1 cellular context compared by ENCODE assay signal in the genomic region with DNA sequence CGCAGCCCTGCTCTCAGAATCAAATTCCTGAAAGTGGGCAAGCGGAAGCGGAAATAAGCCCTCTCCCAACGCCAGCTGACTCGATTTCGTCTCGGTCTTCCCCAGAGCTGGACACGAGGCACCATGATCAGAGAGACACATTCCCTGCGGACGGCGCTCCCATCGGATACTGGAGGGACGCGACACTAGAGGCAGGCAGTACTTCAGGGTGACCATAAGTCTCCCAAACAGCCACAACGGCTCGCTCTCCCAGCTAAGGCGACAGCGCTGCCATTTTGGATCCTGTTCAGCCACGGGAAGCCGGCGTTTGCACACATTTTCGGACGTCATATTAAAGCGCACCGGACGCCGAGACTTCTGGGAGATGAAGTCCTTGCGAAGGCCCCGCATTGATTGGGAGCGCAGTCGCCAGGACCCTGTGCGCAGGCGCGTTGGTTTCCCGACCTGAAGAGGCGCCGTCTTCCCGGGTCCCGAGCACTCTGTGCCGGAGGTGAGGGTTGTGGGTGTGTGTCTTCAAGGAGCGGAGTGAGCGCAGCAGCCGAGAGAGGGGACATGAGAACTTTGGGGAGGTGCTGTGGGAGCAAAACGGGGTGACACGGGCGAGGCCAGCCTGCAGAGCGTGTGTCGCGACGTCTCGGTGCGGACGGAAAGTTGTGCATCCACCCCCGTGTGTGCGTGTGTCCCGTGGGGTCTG.
TF ChIP-seq lines count a peak whose summit lies in the region.

A gene (plus strand): TSS at position 439 of the 694 bp plus-strand sequence. CDS start 10,418 bp downstream, outside the sequence.

TF ChIP-seq in HepG2, 621 proteins besides CTCF, POLR2A, EP300 and RAD21 (continued from another document and continues in another):
- TF ChIP-seq, protein P1, sequence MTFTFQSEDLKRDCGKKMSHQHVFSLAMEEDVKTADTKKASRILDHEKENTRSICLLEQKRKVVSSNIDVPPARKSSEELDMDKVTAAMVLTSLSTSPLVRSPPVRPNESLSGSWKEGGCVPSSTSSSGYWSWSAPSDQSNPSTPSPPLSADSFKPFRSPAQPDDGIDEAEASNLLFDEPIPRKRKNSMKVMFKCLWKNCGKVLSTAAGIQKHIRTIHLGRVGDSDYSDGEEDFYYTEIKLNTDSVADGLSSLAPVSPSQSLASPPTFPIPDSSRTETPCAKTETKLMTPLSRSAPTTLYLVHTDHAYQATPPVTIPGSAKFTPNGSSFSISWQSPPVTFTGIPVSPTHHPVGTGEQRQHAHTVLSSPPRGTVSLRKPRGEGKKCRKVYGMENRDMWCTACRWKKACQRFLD (CRISPR knock-in tag; IDR thresholded peaks at IDR 0.05; ENCODE audit: borderline replicate concordance) = peak; percentile 68; the same call in 1 of the 2 replicates
- TF ChIP-seq ZNF12 (CRISPR knock-in tag; IDR thresholded peaks at IDR 0.05) (peak; percentile 13; the same call in 1 of the 2 replicates), ZIK1 (CRISPR knock-in tag; IDR thresholded peaks at IDR 0.05; ENCODE audit: borderline replicate concordance, low read depth) (peak; percentile 85; the same call in 1 of the 2 replicates), CBX5 (CRISPR knock-in tag; IDR thresholded peaks at IDR 0.05; ENCODE audit: borderline replicate concordance) (peak; percentile 73; the same call in 1 of the 2 replicates), ZNF564 (CRISPR knock-in tag; IDR thresholded peaks at IDR 0.05) (peak; percentile 77; the same call in 1 of the 2 replicates), ZNF263 (CRISPR knock-in tag; IDR thresholded peaks at IDR 0.05) (0 out of 2 replicates have a peak, but pooled peaks have one; percentile 37), ZNF780A (CRISPR knock-in tag; IDR thresholded peaks at IDR 0.05) (peak; percentile 87; the same call in 1 of the 2 replicates), ZNF292 (CRISPR knock-in tag; IDR thresholded peaks at IDR 0.05; ENCODE audit: borderline replicate concordance, low read depth) (peak; percentile 50; the same call in 1 of the 2 replicates), SRSF4 (IDR thresholded peaks at IDR 0.05; ENCODE audit: low read depth, low read length, poor library complexity, severe bottlenecking) (no peak), MIXL1 (CRISPR knock-in tag; IDR thresholded peaks at IDR 0.05) (peak; percentile 52; the same call in 1 of the 2 replicates), ZNF670 (CRISPR knock-in tag; IDR thresholded peaks at IDR 0.05; ENCODE audit: borderline replicate concordance) (peak; percentile 6), SP1 (IDR thresholded peaks at IDR 0.05) (no peak), SP1 (CRISPR knock-in tag; IDR thresholded peaks at IDR 0.05) (peak; percentile 62; the same call in 1 of the 2 replicates), ZNF615 (CRISPR knock-in tag; IDR thresholded peaks at IDR 0.05; ENCODE audit: borderline replicate concordance) (peak; percentile 0; the same call in 1 of the 2 replicates), GABPA (IDR thresholded peaks at IDR 0.05; ENCODE audit: low read depth, low read length) (peak; percentile 77), GABPA (CRISPR knock-in tag; IDR thresholded peaks at IDR 0.05; ENCODE audit: low read depth) (peak; percentile 96), TAF15 (IDR thresholded peaks at IDR 0.05; ENCODE audit: low read depth, low read length, poor library complexity, severe bottlenecking) (no peak), SAP130 (CRISPR knock-in tag; IDR thresholded peaks at IDR 0.05; ENCODE audit: low read depth) (peak; percentile 96), KLF9 (CRISPR knock-in tag; IDR thresholded peaks at IDR 0.05; ENCODE audit: low read depth) (peak; percentile 42; the same call in 1 of the 2 replicates), ZNF878 (CRISPR knock-in tag; IDR thresholded peaks at IDR 0.05) (no peak; the same call in 1 of the 2 replicates), ZNF124 (CRISPR knock-in tag; IDR thresholded peaks at IDR 0.05) (peak; percentile 73; the same call in 1 of the 2 replicates), SRY (CRISPR knock-in tag; IDR thresholded peaks at IDR 0.05) (peak; percentile 92; the same call in 1 of the 2 replicates), ZFP37 (CRISPR knock-in tag; IDR thresholded peaks at IDR 0.05; ENCODE audit: borderline replicate concordance) (peak; percentile 91; the same call in 1 of the 2 replicates), ZNF674 (CRISPR knock-in tag; IDR thresholded peaks at IDR 0.05; ENCODE audit: low read depth) (no peak), ZNF713 (CRISPR knock-in tag; IDR thresholded peaks at IDR 0.05) (0 out of 2 replicates have a peak, but pooled peaks have one; percentile 42), ELF1 (CRISPR knock-in tag; IDR thresholded peaks at IDR 0.05) (peak; percentile 88), ZC3H4 (CRISPR knock-in tag; IDR thresholded peaks at IDR 0.05; ENCODE audit: borderline replicate concordance) (no peak; the same call in none of the 2 replicates), ZBTB20 (CRISPR knock-in tag; IDR thresholded peaks at IDR 0.05; ENCODE audit: borderline replicate concordance, low read depth) (peak; percentile 85; the same call in 1 of the 2 replicates), ZNF337 (CRISPR knock-in tag; IDR thresholded peaks at IDR 0.05; ENCODE audit: borderline replicate concordance, low read depth) (peak; percentile 91), SATB2 (CRISPR knock-in tag; IDR thresholded peaks at IDR 0.05) (no peak), KDM2A (CRISPR knock-in tag; IDR thresholded peaks at IDR 0.05; ENCODE audit: borderline replicate concordance, low read depth) (peak; percentile 92), ETV5 (CRISPR knock-in tag; IDR thresholded peaks at IDR 0.05; ENCODE audit: borderline replicate concordance) (peak; percentile 66), CCAR2 (optimal IDR thresholded peaks at IDR 0.05; ENCODE audit: low read depth, low read length) (no peak), IRX3 (CRISPR knock-in tag; IDR thresholded peaks at IDR 0.05; ENCODE audit: borderline replicate concordance, low read depth) (no peak), EEA1 (CRISPR knock-in tag; IDR thresholded peaks at IDR 0.05; ENCODE audit: borderline replicate concordance) (peak; percentile 69; the same call in 1 of the 2 replicates), BCL6 (CRISPR knock-in tag; IDR thresholded peaks at IDR 0.05) (peak; percentile 57; the same call in 1 of the 2 replicates), ZNF136 (CRISPR knock-in tag; IDR thresholded peaks at IDR 0.05; ENCODE audit: low read depth) (no peak), PHF20 (CRISPR knock-in tag; IDR thresholded peaks at IDR 0.05) (peak; percentile 99), SMAD9 (CRISPR knock-in tag; IDR thresholded peaks at IDR 0.05) (no peak; the same call in 1 of the 2 replicates), MTF1 (CRISPR knock-in tag; IDR thresholded peaks at IDR 0.05) (peak; percentile 99), KAT2B (IDR thresholded peaks at IDR 0.05; ENCODE audit: borderline replicate concordance, low read depth, low read length) (no peak; the same call in 1 of the 2 replicates), MIER2 (CRISPR knock-in tag; IDR thresholded peaks at IDR 0.05) (0 out of 2 replicates have a peak, but pooled peaks have one; percentile 66), MAFF (IDR thresholded peaks at IDR 0.05; ENCODE audit: low read depth, low read length) (no peak), RBAK (CRISPR knock-in tag; IDR thresholded peaks at IDR 0.05) (peak; percentile 62), ZNF101 (CRISPR knock-in tag; IDR thresholded peaks at IDR 0.05; ENCODE audit: borderline replicate concordance, low read depth) (no peak), NONO (IDR thresholded peaks at IDR 0.05) (no peak), NONO (CRISPR knock-in tag; conservative IDR thresholded peaks at IDR 0.05) (peak; percentile 95), ZNF496 (CRISPR knock-in tag; IDR thresholded peaks at IDR 0.05; ENCODE audit: insufficient replicate concordance) (no peak), JDP2 (CRISPR knock-in tag; IDR thresholded peaks at IDR 0.05; ENCODE audit: borderline replicate concordance) (peak; percentile 56; the same call in 1 of the 2 replicates), ZFP1 (CRISPR knock-in tag; IDR thresholded peaks at IDR 0.05) (no peak), REXO4 (CRISPR knock-in tag; IDR thresholded peaks at IDR 0.05; ENCODE audit: borderline replicate concordance) (no peak), ZNF282 (IDR thresholded peaks at IDR 0.05; ENCODE audit: partially characterized antibody) (no peak), KDM1A (CRISPR knock-in tag; IDR thresholded peaks at IDR 0.05) (no peak)
- TF ChIP-seq, protein P2, sequence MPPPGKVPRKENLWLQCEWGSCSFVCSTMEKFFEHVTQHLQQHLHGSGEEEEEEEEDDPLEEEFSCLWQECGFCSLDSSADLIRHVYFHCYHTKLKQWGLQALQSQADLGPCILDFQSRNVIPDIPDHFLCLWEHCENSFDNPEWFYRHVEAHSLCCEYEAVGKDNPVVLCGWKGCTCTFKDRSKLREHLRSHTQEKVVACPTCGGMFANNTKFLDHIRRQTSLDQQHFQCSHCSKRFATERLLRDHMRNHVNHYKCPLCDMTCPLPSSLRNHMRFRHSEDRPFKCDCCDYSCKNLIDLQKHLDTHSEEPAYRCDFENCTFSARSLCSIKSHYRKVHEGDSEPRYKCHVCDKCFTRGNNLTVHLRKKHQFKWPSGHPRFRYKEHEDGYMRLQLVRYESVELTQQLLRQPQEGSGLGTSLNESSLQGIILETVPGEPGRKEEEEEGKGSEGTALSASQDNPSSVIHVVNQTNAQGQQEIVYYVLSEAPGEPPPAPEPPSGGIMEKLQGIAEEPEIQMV (CRISPR knock-in tag; IDR thresholded peaks at IDR 0.05; ENCODE audit: low read depth) = peak; percentile 76; the same call in 1 of the 2 replicates
- TF ChIP-seq, protein P3, sequence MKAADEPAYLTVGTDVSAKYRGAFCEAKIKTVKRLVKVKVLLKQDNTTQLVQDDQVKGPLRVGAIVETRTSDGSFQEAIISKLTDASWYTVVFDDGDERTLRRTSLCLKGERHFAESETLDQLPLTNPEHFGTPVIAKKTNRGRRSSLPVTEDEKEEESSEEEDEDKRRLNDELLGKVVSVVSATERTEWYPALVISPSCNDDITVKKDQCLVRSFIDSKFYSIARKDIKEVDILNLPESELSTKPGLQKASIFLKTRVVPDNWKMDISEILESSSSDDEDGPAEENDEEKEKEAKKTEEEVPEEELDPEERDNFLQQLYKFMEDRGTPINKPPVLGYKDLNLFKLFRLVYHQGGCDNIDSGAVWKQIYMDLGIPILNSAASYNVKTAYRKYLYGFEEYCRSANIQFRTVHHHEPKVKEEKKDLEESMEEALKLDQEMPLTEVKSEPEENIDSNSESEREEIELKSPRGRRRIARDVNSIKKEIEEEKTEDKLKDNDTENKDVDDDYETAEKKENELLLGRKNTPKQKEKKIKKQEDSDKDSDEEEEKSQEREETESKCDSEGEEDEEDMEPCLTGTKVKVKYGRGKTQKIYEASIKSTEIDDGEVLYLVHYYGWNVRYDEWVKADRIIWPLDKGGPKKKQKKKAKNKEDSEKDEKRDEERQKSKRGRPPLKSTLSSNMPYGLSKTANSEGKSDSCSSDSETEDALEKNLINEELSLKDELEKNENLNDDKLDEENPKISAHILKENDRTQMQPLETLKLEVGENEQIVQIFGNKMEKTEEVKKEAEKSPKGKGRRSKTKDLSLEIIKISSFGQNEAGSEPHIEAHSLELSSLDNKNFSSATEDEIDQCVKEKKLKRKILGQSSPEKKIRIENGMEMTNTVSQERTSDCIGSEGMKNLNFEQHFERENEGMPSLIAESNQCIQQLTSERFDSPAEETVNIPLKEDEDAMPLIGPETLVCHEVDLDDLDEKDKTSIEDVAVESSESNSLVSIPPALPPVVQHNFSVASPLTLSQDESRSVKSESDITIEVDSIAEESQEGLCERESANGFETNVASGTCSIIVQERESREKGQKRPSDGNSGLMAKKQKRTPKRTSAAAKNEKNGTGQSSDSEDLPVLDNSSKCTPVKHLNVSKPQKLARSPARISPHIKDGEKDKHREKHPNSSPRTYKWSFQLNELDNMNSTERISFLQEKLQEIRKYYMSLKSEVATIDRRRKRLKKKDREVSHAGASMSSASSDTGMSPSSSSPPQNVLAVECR (CRISPR knock-in tag; IDR thresholded peaks at IDR 0.05; ENCODE audit: borderline replicate concordance) = peak; percentile 97
- TF ChIP-seq, protein P4, sequence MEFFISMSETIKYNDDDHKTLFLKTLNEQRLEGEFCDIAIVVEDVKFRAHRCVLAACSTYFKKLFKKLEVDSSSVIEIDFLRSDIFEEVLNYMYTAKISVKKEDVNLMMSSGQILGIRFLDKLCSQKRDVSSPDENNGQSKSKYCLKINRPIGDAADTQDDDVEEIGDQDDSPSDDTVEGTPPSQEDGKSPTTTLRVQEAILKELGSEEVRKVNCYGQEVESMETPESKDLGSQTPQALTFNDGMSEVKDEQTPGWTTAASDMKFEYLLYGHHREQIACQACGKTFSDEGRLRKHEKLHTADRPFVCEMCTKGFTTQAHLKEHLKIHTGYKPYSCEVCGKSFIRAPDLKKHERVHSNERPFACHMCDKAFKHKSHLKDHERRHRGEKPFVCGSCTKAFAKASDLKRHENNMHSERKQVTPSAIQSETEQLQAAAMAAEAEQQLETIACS (CRISPR knock-in tag; IDR thresholded peaks at IDR 0.05) = peak; percentile 13; the same call in 1 of the 2 replicates
- TF ChIP-seq, protein P5, sequence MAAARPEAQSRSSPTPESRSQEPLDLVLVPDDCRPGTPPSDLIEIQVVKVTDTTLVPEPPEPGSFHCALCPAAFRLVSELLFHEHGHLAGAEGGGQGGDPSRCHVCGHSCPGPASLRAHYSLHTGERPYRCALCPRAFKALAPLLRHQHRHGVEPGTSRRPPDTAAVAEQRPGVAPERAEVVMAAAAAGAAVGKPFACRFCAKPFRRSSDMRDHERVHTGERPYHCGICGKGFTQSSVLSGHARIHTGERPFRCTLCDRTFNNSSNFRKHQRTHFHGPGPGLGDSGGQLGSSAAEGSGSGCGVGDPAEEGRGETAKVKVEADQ (CRISPR knock-in tag; IDR thresholded peaks at IDR 0.05; ENCODE audit: borderline replicate concordance) = peak; percentile 83
- TF ChIP-seq, protein P6, sequence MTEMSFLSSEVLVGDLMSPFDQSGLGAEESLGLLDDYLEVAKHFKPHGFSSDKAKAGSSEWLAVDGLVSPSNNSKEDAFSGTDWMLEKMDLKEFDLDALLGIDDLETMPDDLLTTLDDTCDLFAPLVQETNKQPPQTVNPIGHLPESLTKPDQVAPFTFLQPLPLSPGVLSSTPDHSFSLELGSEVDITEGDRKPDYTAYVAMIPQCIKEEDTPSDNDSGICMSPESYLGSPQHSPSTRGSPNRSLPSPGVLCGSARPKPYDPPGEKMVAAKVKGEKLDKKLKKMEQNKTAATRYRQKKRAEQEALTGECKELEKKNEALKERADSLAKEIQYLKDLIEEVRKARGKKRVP (CRISPR knock-in tag; IDR thresholded peaks at IDR 0.05) = no peak; a peak in 2 of 4 replicates
- TF ChIP-seq, protein P7, sequence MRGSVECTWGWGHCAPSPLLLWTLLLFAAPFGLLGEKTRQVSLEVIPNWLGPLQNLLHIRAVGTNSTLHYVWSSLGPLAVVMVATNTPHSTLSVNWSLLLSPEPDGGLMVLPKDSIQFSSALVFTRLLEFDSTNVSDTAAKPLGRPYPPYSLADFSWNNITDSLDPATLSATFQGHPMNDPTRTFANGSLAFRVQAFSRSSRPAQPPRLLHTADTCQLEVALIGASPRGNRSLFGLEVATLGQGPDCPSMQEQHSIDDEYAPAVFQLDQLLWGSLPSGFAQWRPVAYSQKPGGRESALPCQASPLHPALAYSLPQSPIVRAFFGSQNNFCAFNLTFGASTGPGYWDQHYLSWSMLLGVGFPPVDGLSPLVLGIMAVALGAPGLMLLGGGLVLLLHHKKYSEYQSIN (CRISPR knock-in tag; IDR thresholded peaks at IDR 0.05; ENCODE audit: borderline replicate concordance) = no peak; the same call in 1 of the 2 replicates
- TF ChIP-seq, protein P8, sequence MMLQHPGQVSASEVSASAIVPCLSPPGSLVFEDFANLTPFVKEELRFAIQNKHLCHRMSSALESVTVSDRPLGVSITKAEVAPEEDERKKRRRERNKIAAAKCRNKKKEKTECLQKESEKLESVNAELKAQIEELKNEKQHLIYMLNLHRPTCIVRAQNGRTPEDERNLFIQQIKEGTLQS (CRISPR knock-in tag; IDR thresholded peaks at IDR 0.05) = no peak
